In genomic region chr4:86600007-86600653, GRCh38 we compare ENCODE assay signal across 18 cellular contexts.
"Had no signal": no experiment of that assay in that cellular context is flagged by ENCODE, and none has a peak within 500 bp of the region (broad histone marks: within the 10 kb centered on the region; RNA-seq: fewer than 3 reads in every experiment).

No MANE protein-coding gene starts in this region.

- ATAC-seq: activated CD8-positive, alpha-beta T cell treated with anti-CD3 and anti-CD28 coated beads for 36 hours; activated naive CD8-positive, alpha-beta T cell treated with anti-CD3 and anti-CD28 coated beads, Interleukin-2, amount 50 U/mL, for 24 hours; gastrocnemius medialis; stimulated activated naive B cell treated with anti-CD40 and anti-IgM and Interleukin-4, amounts not matched to agents 10 μg/mL and 1 μg/mL and 100 μg/mL, for 72 hours; upper lobe of right lung had no signal

- H3K4me3 ChIP-seq: colonic mucosa, gastrocnemius medialis, left ventricle myocardium inferior, thoracic aorta, upper lobe of right lung had no signal

- DNase-seq: activated CD4-positive, alpha-beta T cell treated with anti-CD3 and anti-CD28 coated beads, Interleukin-2, amount 10 ng/mL, durations not matched to agents 24 days and 14 days; activated CD4-positive, CD25-positive, alpha-beta regulatory T cell; activated CD8-positive, alpha-beta T cell treated with anti-CD3 and anti-CD28 coated beads for 36 hours; activated naive CD4-positive, alpha-beta T cell treated with anti-CD3 and anti-CD28 coated beads, Interleukin-2, amount 10 ng/mL, durations not matched to agents 7 days and 5 days; activated naive CD8-positive, alpha-beta T cell treated with anti-CD3 and anti-CD28 coated beads, Interleukin-2, amount 50 U/mL, for 24 hours; activated T-cell treated with anti-CD3 and anti-CD28 coated beads, Interleukin-2, amount 50 U/mL, for 24 hours; anterior cingulate cortex; colonic mucosa; endodermal cell; gastrocnemius medialis; head of caudate nucleus; left ventricle myocardium inferior; retina; stimulated activated naive B cell treated with anti-CD40 and anti-IgM and Interleukin-4, amounts not matched to agents 10 μg/mL and 1 μg/mL and 100 μg/mL, for 72 hours; T1000; upper lobe of right lung had no signal

- H3K27ac ChIP-seq: colonic mucosa, epithelial cell of prostate, gastrocnemius medialis, left ventricle myocardium inferior, thoracic aorta, upper lobe of right lung had no signal

- H3K27me3 ChIP-seq: colonic mucosa, upper lobe of right lung had no signal

- H3K36me3 ChIP-seq: colonic mucosa, gastrocnemius medialis, left ventricle myocardium inferior, thoracic aorta, upper lobe of right lung had no signal

- H3K9me3 ChIP-seq: colonic mucosa, gastrocnemius medialis, left ventricle myocardium inferior, thoracic aorta, upper lobe of right lung had no signal

- H3K4me1 ChIP-seq: colonic mucosa, upper lobe of right lung had no signal
